Comparison of ENCODE assay signal across 24 cellular contexts in the genomic region with DNA sequence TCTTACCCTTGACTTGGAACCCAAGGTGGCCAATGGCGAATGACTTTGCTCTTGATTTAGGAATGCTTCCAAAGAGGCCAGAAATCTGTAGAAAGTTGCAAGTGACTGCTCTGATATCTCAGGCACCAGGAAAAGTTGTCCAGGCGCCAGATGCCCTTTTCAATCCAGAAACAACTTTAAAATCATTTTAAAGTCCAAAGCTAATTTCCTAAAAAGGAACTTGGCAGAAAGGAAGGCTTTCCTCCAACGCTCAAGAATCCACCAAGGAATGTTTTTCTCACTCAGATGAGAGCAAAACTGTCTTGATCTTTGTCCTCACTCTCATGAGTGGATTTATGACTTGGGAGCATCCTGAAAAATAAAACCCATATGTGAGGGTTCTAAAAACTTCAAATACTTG. TPM values are rescaled to one million over a fixed set of nuclear protein-coding genes. Genes with fewer than 3 reads are reported as not detected.
A peak's percentile ranks its signal among the peaks of the same experiment; 100 is the strongest.
DNase-seq lines count a peak whose midpoint lies in the region; ATAC-seq and TF ChIP-seq lines count a peak whose summit lies in the region.
"Had no signal": no experiment of that assay in that cellular context is flagged by ENCODE, and none has a peak within 500 bp of the region (broad histone marks: within the 10 kb centered on the region; RNA-seq: fewer than 3 reads in every experiment).

No MANE protein-coding gene starts in this region.

- TF ChIP-seq POLR2A in uterus (IDR thresholded peaks at IDR 0.05): no peak

- peaks cover 25% of the 10 kb centered on the region for H3K4me1 Mint-ChIP-seq in nephron

- H3K27me3 Mint-ChIP-seq in nephron (ENCODE audit: low read depth): peaks cover 8% of the 10 kb centered on the region
- H3K27me3 Mint-ChIP-seq: CD4-positive, alpha-beta T cell had no signal

- DNase-seq in GM03348 (ENCODE audit: low spot score) (peak; percentile 25), astrocyte of the hippocampus (ENCODE audit: low read depth, low spot score) (peak; percentile 35), uterus (peak in 1 of 2 donors; percentile 33)
- DNase-seq: CD4-positive, alpha-beta T cell; COR-L47; DMS79; Kasumi-1; NCI-H1417 treated with DMSO at 0.1 percent for 48 hours; NCI-H187 treated with DMSO at 0.1 percent for 48 hours; NCI-H2107; NCI-H2227 treated with DMSO at 0.1 percent for 48 hours; NCI-H510A; NCI-H748 treated with DMSO at 0.1 percent for 48 hours; NK-92 treated with Interleukin-12 subunit alpha and Interleukin-12 subunit beta, amount 100 ng/mL, for 24 hours; SHP77 treated with DMSO at 0.1 percent for 48 hours had no signal

- no peak overlapping the region for H3K4me3 ChIP-seq in uterus
- H3K4me3 ChIP-seq: BLaER1, SK-N-MC had no signal

- no peaks in the 10 kb centered on the region for H3K27me3 ChIP-seq in uterus
- H3K27me3 ChIP-seq: BLaER1 had no signal

- ATAC-seq in GM19463 (IDR thresholded peaks at IDR 0.05; ENCODE audit: unreplicated experiment) (no peak), GM21381 (IDR thresholded peaks at IDR 0.05; ENCODE audit: unreplicated experiment) (no peak), HG03175 (IDR thresholded peaks at IDR 0.05; ENCODE audit: unreplicated experiment) (no peak)

- peak overlapping the region; percentile 82 to 98 (median 90) for H3K27ac Mint-ChIP-seq in nephron
- H3K27ac Mint-ChIP-seq: CD4-positive, alpha-beta T cell had no signal

- peak overlapping the region in 1 of 3 experiments; percentile 2 for H3K4me3 Mint-ChIP-seq in nephron
- H3K4me3 Mint-ChIP-seq: CD4-positive, alpha-beta T cell had no signal

- no peaks in the 10 kb centered on the region for H3K9me3 Mint-ChIP-seq in nephron
- H3K9me3 Mint-ChIP-seq: CD4-positive, alpha-beta T cell had no signal

- no peaks in the 10 kb centered on the region for H3K4me1 ChIP-seq in uterus

- H3K27ac ChIP-seq in uterus: peak overlapping the region; percentile 8 to 45
- H3K27ac ChIP-seq: BLaER1, RWPE1, SK-N-MC had no signal

- no peaks in the 10 kb centered on the region for H3K9me3 ChIP-seq in uterus
- H3K9me3 ChIP-seq: BLaER1 had no signal

- no peak for TF ChIP-seq CTCF in nephron (IDR thresholded peaks at IDR 0.05; ENCODE audit: unreplicated experiment in 3 of 3)
- TF ChIP-seq CTCF in uterus (IDR thresholded peaks at IDR 0.05): no peak

- no peaks in the 10 kb centered on the region for H3K36me3 ChIP-seq in uterus
- H3K36me3 ChIP-seq: BLaER1 had no signal

- H3K36me3 Mint-ChIP-seq in nephron (ENCODE audit: low read depth): no peaks in the 10 kb centered on the region

- intact Hi-C loops in uterus (cut with DNase I; ENCODE audit: low total_unique reads): no loop called here

RNA-seq across cellular contexts. Expression of a gene that starts 5.3 kb away (rescaled TPM):
- total RNA-seq in uterus: 10 to 100 TPM in 1 of 4 donors, 1 to 10 TPM in 2, under 1 TPM in 1; 0.29 to 18.4 (median 5.2) TPM
- total RNA-seq: CD4-positive, alpha-beta T cell had no signal

RNA-seq across cellular contexts. Expression of a gene that starts 24.7 kb away (rescaled TPM):
- not detected for total RNA-seq in uterus
- total RNA-seq: A673; CD4-positive, alpha-beta T cell; MCF 10A had no signal

RNA-seq across cellular contexts. Expression of a gene that starts 52.4 kb away (rescaled TPM):
- total RNA-seq in uterus: 10 to 100 TPM; 14.2 to 37.9 (median 22.3) TPM
